In genomic region chr17:18747501-18747900, GRCh38 we compare ENCODE assay signal across 10 cellular contexts. TPM values are rescaled to one million over a fixed set of nuclear protein-coding genes. Genes with fewer than 3 reads are reported as not detected.
"Had no signal": no experiment of that assay in that cellular context is flagged by ENCODE, and none has a peak within 500 bp of the region (broad histone marks: within the 10 kb centered on the region; RNA-seq: fewer than 3 reads in every experiment).

No MANE protein-coding gene starts in this region.

RNA-seq across cellular contexts. Expression of gene FBXW10, which starts 3.6 kb away (rescaled TPM):
- total RNA-seq: activated CD4-positive, alpha-beta memory T cell treated with anti-CD3 and anti-CD28 coated beads for 36 hours; activated CD8-positive, alpha-beta memory T cell treated with anti-CD3 and anti-CD28 coated beads, Interleukin-2, amount 10 ng/mL, durations not matched to agents 7 days and 5 days; activated CD8-positive, alpha-beta T cell treated with anti-CD3 and anti-CD28 coated beads, Interleukin-2, amount 10 ng/mL, durations not matched to agents 7 days and 5 days; activated naive CD8-positive, alpha-beta T cell treated with anti-CD3 and anti-CD28 coated beads for 36 hours; activated T-helper 1 cell treated with anti-CD3 and anti-CD28 coated beads, Interleukin-12 subunit alpha, Interleukin-12 subunit beta, Interleukin-2, Interleukin-4 antibody, amounts not matched to agents 30 ng/mL and 10 ng/mL and 1 ng/mL, durations not matched to agents 14 hours and 24 hours and 36 hours; activated T-helper 2 cell treated with anti-CD3 and anti-CD28 coated beads, Interferon-gamma antibody, Interleukin-2, Interleukin-4, amounts not matched to agents 10 μg/mL and 5 μg/mL and 100 μg/mL, durations not matched to agents 14 hours and 24 hours and 36 hours; astrocyte; bronchial epithelial cell; dermis blood vessel endothelial cell; epithelial cell of proximal tubule had no signal
